1 cellular context compared by ENCODE assay signal in genomic region chr15:40569139-40569953, GRCh38.
A peak's percentile ranks its signal among the peaks of the same experiment; 100 is the strongest.
TF ChIP-seq lines count a peak whose summit lies in the region.

Gene RPUSD2 (plus strand): TSS chr15:40569299. CDS start chr15:40569338, 39 bp downstream.

TF ChIP-seq in HEK293, 187 proteins besides CTCF, POLR2A, EP300 and RAD21 (continued from another document and continues in another):
- TF ChIP-seq, protein P1, sequence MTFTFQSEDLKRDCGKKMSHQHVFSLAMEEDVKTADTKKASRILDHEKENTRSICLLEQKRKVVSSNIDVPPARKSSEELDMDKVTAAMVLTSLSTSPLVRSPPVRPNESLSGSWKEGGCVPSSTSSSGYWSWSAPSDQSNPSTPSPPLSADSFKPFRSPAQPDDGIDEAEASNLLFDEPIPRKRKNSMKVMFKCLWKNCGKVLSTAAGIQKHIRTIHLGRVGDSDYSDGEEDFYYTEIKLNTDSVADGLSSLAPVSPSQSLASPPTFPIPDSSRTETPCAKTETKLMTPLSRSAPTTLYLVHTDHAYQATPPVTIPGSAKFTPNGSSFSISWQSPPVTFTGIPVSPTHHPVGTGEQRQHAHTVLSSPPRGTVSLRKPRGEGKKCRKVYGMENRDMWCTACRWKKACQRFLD (tag by site-specific recombination; IDR thresholded peaks at IDR 0.05), result peak; percentile 68; the same call in 1 of the 2 replicates
- TF ChIP-seq ZNF335 (tag by site-specific recombination; conservative IDR thresholded peaks at IDR 0.05) (peak; percentile 59), OVOL3 (tag by site-specific recombination; IDR thresholded peaks at IDR 0.05) (no peak), ZNF423 (tag by site-specific recombination; IDR thresholded peaks at IDR 0.05) (no peak), SP2 (tag by site-specific recombination; IDR thresholded peaks at IDR 0.05) (peak; percentile 78), BCL11A (tag by site-specific recombination; IDR thresholded peaks at IDR 0.05; ENCODE audit: low read depth) (0 out of 2 replicates have a peak, but pooled peaks have one; percentile 37), SP3 (tag by site-specific recombination; IDR thresholded peaks at IDR 0.05) (peak; percentile 60; the same call in 1 of the 2 replicates), KLF16 (tag by site-specific recombination; IDR thresholded peaks at IDR 0.05) (0 out of 2 replicates have a peak, but pooled peaks have one; percentile 63), ZSCAN4 (tag by site-specific recombination; IDR thresholded peaks at IDR 0.05) (no peak), WT1 (tag by site-specific recombination; IDR thresholded peaks at IDR 0.05) (0 out of 2 replicates have a peak, but pooled peaks have one; percentile 20), REPIN1 (tag by site-specific recombination; IDR thresholded peaks at IDR 0.05; ENCODE audit: low read depth) (0 out of 2 replicates have a peak, but pooled peaks have one; percentile 30), ZNF777 (tag by site-specific recombination; IDR thresholded peaks at IDR 0.05; ENCODE audit: borderline replicate concordance) (no peak), SCRT2 (tag by site-specific recombination; IDR thresholded peaks at IDR 0.05) (no peak), ZFP37 (tag by site-specific recombination; IDR thresholded peaks at IDR 0.05) (peak; percentile 51; the same call in 1 of the 2 replicates), ZXDB (tag by site-specific recombination; IDR thresholded peaks at IDR 0.05) (peak; percentile 78), EGR2 (tag by site-specific recombination; IDR thresholded peaks at IDR 0.05; ENCODE audit: low read depth) (0 out of 2 replicates have a peak, but pooled peaks have one; percentile 13), PRDM10 (tag by site-specific recombination; IDR thresholded peaks at IDR 0.05) (peak; percentile 55; the same call in 1 of the 2 replicates), ZNF610 (tag by site-specific recombination; IDR thresholded peaks at IDR 0.05; ENCODE audit: borderline replicate concordance) (peak; percentile 29; the same call in 1 of the 2 replicates), ZNF501 (tag by site-specific recombination; IDR thresholded peaks at IDR 0.05) (peak; percentile 82), SP7 (tag by site-specific recombination; IDR thresholded peaks at IDR 0.05) (peak; percentile 64), ZFP69B (tag by site-specific recombination; IDR thresholded peaks at IDR 0.05) (0 out of 2 replicates have a peak, but pooled peaks have one; percentile 21)
- TF ChIP-seq, protein P2, sequence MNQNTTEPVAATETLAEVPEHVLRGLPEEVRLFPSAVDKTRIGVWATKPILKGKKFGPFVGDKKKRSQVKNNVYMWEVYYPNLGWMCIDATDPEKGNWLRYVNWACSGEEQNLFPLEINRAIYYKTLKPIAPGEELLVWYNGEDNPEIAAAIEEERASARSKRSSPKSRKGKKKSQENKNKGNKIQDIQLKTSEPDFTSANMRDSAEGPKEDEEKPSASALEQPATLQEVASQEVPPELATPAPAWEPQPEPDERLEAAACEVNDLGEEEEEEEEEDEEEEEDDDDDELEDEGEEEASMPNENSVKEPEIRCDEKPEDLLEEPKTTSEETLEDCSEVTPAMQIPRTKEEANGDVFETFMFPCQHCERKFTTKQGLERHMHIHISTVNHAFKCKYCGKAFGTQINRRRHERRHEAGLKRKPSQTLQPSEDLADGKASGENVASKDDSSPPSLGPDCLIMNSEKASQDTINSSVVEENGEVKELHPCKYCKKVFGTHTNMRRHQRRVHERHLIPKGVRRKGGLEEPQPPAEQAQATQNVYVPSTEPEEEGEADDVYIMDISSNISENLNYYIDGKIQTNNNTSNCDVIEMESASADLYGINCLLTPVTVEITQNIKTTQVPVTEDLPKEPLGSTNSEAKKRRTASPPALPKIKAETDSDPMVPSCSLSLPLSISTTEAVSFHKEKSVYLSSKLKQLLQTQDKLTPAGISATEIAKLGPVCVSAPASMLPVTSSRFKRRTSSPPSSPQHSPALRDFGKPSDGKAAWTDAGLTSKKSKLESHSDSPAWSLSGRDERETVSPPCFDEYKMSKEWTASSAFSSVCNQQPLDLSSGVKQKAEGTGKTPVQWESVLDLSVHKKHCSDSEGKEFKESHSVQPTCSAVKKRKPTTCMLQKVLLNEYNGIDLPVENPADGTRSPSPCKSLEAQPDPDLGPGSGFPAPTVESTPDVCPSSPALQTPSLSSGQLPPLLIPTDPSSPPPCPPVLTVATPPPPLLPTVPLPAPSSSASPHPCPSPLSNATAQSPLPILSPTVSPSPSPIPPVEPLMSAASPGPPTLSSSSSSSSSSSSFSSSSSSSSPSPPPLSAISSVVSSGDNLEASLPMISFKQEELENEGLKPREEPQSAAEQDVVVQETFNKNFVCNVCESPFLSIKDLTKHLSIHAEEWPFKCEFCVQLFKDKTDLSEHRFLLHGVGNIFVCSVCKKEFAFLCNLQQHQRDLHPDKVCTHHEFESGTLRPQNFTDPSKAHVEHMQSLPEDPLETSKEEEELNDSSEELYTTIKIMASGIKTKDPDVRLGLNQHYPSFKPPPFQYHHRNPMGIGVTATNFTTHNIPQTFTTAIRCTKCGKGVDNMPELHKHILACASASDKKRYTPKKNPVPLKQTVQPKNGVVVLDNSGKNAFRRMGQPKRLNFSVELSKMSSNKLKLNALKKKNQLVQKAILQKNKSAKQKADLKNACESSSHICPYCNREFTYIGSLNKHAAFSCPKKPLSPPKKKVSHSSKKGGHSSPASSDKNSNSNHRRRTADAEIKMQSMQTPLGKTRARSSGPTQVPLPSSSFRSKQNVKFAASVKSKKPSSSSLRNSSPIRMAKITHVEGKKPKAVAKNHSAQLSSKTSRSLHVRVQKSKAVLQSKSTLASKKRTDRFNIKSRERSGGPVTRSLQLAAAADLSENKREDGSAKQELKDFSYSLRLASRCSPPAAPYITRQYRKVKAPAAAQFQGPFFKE (tag by site-specific recombination; IDR thresholded peaks at IDR 0.05; ENCODE audit: borderline replicate concordance), result no peak
- TF ChIP-seq, protein P3, sequence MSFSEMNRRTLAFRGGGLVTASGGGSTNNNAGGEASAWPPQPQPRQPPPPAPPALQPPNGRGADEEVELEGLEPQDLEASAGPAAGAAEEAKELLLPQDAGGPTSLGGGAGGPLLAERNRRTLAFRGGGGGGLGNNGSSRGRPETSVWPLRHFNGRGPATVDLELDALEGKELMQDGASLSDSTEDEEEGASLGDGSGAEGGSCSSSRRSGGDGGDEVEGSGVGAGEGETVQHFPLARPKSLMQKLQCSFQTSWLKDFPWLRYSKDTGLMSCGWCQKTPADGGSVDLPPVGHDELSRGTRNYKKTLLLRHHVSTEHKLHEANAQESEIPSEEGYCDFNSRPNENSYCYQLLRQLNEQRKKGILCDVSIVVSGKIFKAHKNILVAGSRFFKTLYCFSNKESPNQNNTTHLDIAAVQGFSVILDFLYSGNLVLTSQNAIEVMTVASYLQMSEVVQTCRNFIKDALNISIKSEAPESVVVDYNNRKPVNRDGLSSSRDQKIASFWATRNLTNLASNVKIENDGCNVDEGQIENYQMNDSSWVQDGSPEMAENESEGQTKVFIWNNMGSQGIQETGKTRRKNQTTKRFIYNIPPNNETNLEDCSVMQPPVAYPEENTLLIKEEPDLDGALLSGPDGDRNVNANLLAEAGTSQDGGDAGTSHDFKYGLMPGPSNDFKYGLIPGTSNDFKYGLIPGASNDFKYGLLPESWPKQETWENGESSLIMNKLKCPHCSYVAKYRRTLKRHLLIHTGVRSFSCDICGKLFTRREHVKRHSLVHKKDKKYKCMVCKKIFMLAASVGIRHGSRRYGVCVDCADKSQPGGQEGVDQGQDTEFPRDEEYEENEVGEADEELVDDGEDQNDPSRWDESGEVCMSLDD (tag by site-specific recombination; IDR thresholded peaks at IDR 0.05), result peak; percentile 38; the same call in 1 of the 2 replicates
- TF ChIP-seq, protein P4, sequence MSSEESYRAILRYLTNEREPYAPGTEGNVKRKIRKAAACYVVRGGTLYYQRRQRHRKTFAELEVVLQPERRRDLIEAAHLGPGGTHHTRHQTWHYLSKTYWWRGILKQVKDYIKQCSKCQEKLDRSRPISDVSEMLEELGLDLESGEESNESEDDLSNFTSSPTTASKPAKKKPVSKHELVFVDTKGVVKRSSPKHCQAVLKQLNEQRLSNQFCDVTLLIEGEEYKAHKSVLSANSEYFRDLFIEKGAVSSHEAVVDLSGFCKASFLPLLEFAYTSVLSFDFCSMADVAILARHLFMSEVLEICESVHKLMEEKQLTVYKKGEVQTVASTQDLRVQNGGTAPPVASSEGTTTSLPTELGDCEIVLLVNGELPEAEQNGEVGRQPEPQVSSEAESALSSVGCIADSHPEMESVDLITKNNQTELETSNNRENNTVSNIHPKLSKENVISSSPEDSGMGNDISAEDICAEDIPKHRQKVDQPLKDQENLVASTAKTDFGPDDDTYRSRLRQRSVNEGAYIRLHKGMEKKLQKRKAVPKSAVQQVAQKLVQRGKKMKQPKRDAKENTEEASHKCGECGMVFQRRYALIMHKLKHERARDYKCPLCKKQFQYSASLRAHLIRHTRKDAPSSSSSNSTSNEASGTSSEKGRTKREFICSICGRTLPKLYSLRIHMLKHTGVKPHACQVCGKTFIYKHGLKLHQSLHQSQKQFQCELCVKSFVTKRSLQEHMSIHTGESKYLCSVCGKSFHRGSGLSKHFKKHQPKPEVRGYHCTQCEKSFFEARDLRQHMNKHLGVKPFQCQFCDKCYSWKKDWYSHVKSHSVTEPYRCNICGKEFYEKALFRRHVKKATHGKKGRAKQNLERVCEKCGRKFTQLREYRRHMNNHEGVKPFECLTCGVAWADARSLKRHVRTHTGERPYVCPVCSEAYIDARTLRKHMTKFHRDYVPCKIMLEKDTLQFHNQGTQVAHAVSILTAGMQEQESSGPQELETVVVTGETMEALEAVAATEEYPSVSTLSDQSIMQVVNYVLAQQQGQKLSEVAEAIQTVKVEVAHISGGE (tag by site-specific recombination; conservative IDR thresholded peaks at IDR 0.05; ENCODE audit: low read depth), result peak; percentile 53
- TF ChIP-seq, protein P5, sequence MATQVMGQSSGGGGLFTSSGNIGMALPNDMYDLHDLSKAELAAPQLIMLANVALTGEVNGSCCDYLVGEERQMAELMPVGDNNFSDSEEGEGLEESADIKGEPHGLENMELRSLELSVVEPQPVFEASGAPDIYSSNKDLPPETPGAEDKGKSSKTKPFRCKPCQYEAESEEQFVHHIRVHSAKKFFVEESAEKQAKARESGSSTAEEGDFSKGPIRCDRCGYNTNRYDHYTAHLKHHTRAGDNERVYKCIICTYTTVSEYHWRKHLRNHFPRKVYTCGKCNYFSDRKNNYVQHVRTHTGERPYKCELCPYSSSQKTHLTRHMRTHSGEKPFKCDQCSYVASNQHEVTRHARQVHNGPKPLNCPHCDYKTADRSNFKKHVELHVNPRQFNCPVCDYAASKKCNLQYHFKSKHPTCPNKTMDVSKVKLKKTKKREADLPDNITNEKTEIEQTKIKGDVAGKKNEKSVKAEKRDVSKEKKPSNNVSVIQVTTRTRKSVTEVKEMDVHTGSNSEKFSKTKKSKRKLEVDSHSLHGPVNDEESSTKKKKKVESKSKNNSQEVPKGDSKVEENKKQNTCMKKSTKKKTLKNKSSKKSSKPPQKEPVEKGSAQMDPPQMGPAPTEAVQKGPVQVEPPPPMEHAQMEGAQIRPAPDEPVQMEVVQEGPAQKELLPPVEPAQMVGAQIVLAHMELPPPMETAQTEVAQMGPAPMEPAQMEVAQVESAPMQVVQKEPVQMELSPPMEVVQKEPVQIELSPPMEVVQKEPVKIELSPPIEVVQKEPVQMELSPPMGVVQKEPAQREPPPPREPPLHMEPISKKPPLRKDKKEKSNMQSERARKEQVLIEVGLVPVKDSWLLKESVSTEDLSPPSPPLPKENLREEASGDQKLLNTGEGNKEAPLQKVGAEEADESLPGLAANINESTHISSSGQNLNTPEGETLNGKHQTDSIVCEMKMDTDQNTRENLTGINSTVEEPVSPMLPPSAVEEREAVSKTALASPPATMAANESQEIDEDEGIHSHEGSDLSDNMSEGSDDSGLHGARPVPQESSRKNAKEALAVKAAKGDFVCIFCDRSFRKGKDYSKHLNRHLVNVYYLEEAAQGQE (tag by site-specific recombination; IDR thresholded peaks at IDR 0.05), result peak; percentile 56
